ENCODE assay signal across 8 cellular contexts in the genomic region with DNA sequence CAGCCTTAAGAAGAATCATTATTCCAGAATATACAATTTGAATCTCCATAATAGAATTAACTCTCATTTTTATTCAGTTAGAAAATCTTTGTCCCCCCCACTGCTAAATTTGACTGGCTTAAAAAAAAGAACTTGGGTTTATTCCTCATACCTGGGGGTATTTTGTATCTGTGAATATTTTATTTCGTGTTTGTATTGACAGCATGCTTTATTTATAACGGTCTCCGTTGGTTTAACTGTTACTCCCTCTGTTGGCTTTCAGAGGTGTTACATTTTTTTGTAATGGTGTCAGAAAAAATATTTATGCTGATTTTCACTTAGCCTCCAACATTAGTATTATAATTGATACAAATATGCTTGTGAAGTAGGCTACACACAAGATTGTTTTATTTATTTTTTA.
DNase-seq lines count a peak whose midpoint lies in the region; ATAC-seq and TF ChIP-seq lines count a peak whose summit lies in the region.

No MANE protein-coding gene starts in this region.

- intact Hi-C loops in right cardiac atrium (cut with DNase I): loop anchor here in 2 of 4 donors (5.0 to 10.0 kb wide), 2 partner anchors 41 to 52 kb away; a partner anchor contains a TSS

- 9% methylated on average over 3 of the region's 3 CpGs for WGBS in right cardiac atrium

- DNase-seq in AG08395 (ENCODE audit: low spot score): peak; percentile 11
- no peak for DNase-seq in T-helper 17 cell
- no peak for DNase-seq in right cardiac atrium

- H3K9me3 ChIP-seq in T-helper 17 cell (ENCODE audit: control insufficient read depth, low read length, poor library complexity, severe bottlenecking) (no peaks in the 10 kb centered on the region), right cardiac atrium (ENCODE audit: control insufficient read depth, low read length) (no peaks in the 10 kb centered on the region)

- H3K27ac ChIP-seq in right cardiac atrium (ENCODE audit: low read length): no peak overlapping the region

- no peaks in the 10 kb centered on the region for H3K9me3 Mint-ChIP-seq in stimulated activated memory B cell treated with anti-CD40 and anti-IgM and Interleukin-4, amounts not matched to agents 10 μg/mL and 1 μg/mL and 100 μg/mL, for 72 hours

- peak; percentile 16; the same call in 1 of the 2 replicates for TF ChIP-seq CTCF in GM12875 (IDR thresholded peaks at IDR 0.05; ENCODE audit: borderline replicate concordance, insufficient read depth, low read depth, low read length)

- peaks cover 2% of the 10 kb centered on the region for H3K4me1 ChIP-seq in right cardiac atrium (ENCODE audit: control insufficient read depth, insufficient read depth, low read length)

- H3K36me3 Mint-ChIP-seq in T-helper 17 cell (ENCODE audit: low read depth): no peaks in the 10 kb centered on the region
- H3K36me3 Mint-ChIP-seq in stimulated activated memory B cell treated with anti-CD40 and anti-IgM and Interleukin-4, amounts not matched to agents 10 μg/mL and 1 μg/mL and 100 μg/mL, for 72 hours: peaks cover 31% of the 10 kb centered on the region

- ATAC-seq in T-helper 17 cell (peak; percentile 68), right cardiac atrium (peak; percentile 18 to 22), HG02870 (IDR thresholded peaks at IDR 0.05; ENCODE audit: unreplicated experiment) (no peak), GM19351 (IDR thresholded peaks at IDR 0.05; ENCODE audit: unreplicated experiment) (no peak), HG03432 (IDR thresholded peaks at IDR 0.05; ENCODE audit: unreplicated experiment) (no peak)
- no peak for ATAC-seq in stimulated activated memory B cell treated with anti-CD40 and anti-IgM and Interleukin-4, amounts not matched to agents 10 μg/mL and 1 μg/mL and 100 μg/mL, for 72 hours

- peaks cover 45% of the 10 kb centered on the region for H3K4me1 Mint-ChIP-seq in T-helper 17 cell
- H3K4me1 Mint-ChIP-seq in stimulated activated memory B cell treated with anti-CD40 and anti-IgM and Interleukin-4, amounts not matched to agents 10 μg/mL and 1 μg/mL and 100 μg/mL, for 72 hours: peaks cover 56% of the 10 kb centered on the region

- peak overlapping the region; percentile 21 for H3K27ac Mint-ChIP-seq in T-helper 17 cell
- no peak overlapping the region for H3K27ac Mint-ChIP-seq in stimulated activated memory B cell treated with anti-CD40 and anti-IgM and Interleukin-4, amounts not matched to agents 10 μg/mL and 1 μg/mL and 100 μg/mL, for 72 hours

- H3K27me3 ChIP-seq in right cardiac atrium (ENCODE audit: control insufficient read depth, insufficient read depth): no peaks in the 10 kb centered on the region

- H3K4me3 ChIP-seq in GM12875 (ENCODE audit: low read depth, low read length) (no peak overlapping the region), right cardiac atrium (ENCODE audit: low read length) (no peak overlapping the region)

- H3K4me3 Mint-ChIP-seq in T-helper 17 cell: peak overlapping the region; percentile 50
- H3K4me3 Mint-ChIP-seq in stimulated activated memory B cell treated with anti-CD40 and anti-IgM and Interleukin-4, amounts not matched to agents 10 μg/mL and 1 μg/mL and 100 μg/mL, for 72 hours: no peak overlapping the region

- H3K27me3 Mint-ChIP-seq in T-helper 17 cell: no peaks in the 10 kb centered on the region
- H3K27me3 Mint-ChIP-seq in stimulated activated memory B cell treated with anti-CD40 and anti-IgM and Interleukin-4, amounts not matched to agents 10 μg/mL and 1 μg/mL and 100 μg/mL, for 72 hours: no peaks in the 10 kb centered on the region

Comparison
In these comparisons a context has a peak if more than half of its experiments do, and no peak if none do; other contexts are left out.
1. ATAC-seq: peak in T-helper 17 cell (single experiment) and right cardiac atrium (2 of 2); none in HG02870 (single experiment), GM19351 (single experiment), HG03432 (single experiment) and stimulated activated memory B cell treated with anti-CD40 and anti-IgM and Interleukin-4, amounts not matched to agents 10 μg/mL and 1 μg/mL and 100 μg/mL, for 72 hours (single experiment).